Comparison of ENCODE assay signal across 2 cellular contexts in genomic region chr19:16596399-16596798, GRCh38.
TF ChIP-seq lines count a peak whose summit lies in the region.

No MANE protein-coding gene starts in this region.

TF ChIP-seq in IMR-90, 13 proteins besides CTCF, POLR2A, EP300 and RAD21:
- no peak for TF ChIP-seq MAZ (IDR thresholded peaks at IDR 0.05; ENCODE audit: borderline replicate concordance, low read depth, low read length)
- no peak for TF ChIP-seq USF2 (IDR thresholded peaks at IDR 0.05; ENCODE audit: low read depth, low read length)
- TF ChIP-seq RCOR1 (IDR thresholded peaks at IDR 0.05; ENCODE audit: insufficient replicate concordance, low read length), result no peak
- no peak for TF ChIP-seq BHLHE40 (IDR thresholded peaks at IDR 0.05; ENCODE audit: low read depth, low read length)
- TF ChIP-seq RFX5 (IDR thresholded peaks at IDR 0.05; ENCODE audit: low read depth, low read length), result no peak

TF ChIP-seq in H1, 55 proteins besides CTCF, POLR2A, EP300 and RAD21:
- TF ChIP-seq RXRA (IDR thresholded peaks at IDR 0.05; ENCODE audit: insufficient read depth, low read depth, low read length) (no peak), TEAD4 (IDR thresholded peaks at IDR 0.05; ENCODE audit: low read depth, low read length) (no peak), SP4 (IDR thresholded peaks at IDR 0.05; ENCODE audit: low read length) (no peak), HDAC6 (IDR thresholded peaks at IDR 0.05; ENCODE audit: low read depth, low read length) (no peak), CTBP2 (IDR thresholded peaks at IDR 0.05; ENCODE audit: borderline replicate concordance, insufficient read depth, insufficient read length, low read length) (no peak), CEBPB (IDR thresholded peaks at IDR 0.05; ENCODE audit: low read depth, low read length) (no peak), MAFK (IDR thresholded peaks at IDR 0.05; ENCODE audit: low read depth, low read length) (no peak), SUZ12 (IDR thresholded peaks at IDR 0.05; ENCODE audit: low read length) (no peak), ZNF274 (IDR thresholded peaks at IDR 0.05; ENCODE audit: borderline replicate concordance, extremely low read depth, low read length) (no peak), SRF (IDR thresholded peaks at IDR 0.05; ENCODE audit: low read depth, low read length) (no peak), RNF2 (IDR thresholded peaks at IDR 0.05; ENCODE audit: borderline replicate concordance, low read depth, low read length, missing control alignments, poor library complexity, severe bottlenecking) (no peak)
